ENCODE assay signal across 9 cellular contexts in the genomic region with DNA sequence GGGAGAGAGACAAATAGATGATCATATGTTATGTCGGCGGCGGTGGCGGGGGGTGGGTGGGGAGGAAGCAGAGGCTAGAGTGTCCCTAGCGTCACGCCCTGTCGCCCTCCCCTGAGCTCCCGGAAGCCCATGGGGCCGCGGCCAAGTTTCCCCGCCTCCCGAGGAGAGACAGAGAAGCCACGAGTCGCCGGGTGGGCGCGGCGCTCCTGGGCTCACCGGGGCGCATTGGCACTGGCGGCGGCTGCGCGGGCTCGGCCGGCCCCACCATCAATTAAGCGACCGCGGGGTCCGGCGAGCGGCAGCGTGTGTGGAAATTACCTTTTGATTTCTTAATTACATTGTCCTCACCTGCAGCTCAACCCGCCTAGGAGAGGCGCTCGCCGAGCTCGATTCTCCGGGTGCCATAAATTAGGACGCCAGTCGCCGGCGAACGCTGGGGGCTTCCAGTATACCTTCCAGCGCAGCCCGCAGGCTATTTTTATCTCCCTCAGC.
DNase-seq lines count a peak whose midpoint lies in the region; TF ChIP-seq lines count a peak whose summit lies in the region.
"Had no signal": no experiment of that assay in that cellular context is flagged by ENCODE, and none has a peak within 500 bp of the region (broad histone marks: within the 10 kb centered on the region; RNA-seq: fewer than 3 reads in every experiment).

No MANE protein-coding gene starts in this region.

- peaks cover 7% of the 10 kb centered on the region for H3K9me3 Mint-ChIP-seq in activated T-helper 2 cell treated with anti-CD3 and anti-CD28 coated beads, Interferon-gamma antibody, Interleukin-2, Interleukin-4, amounts not matched to agents 10 μg/mL and 5 μg/mL and 100 μg/mL, durations not matched to agents 14 hours and 24 hours and 36 hours
- no peaks in the 10 kb centered on the region for H3K9me3 Mint-ChIP-seq in progenitor cell of endocrine pancreas (ENCODE audit: low read depth)

- H3K36me3 Mint-ChIP-seq in activated T-helper 2 cell treated with anti-CD3 and anti-CD28 coated beads, Interferon-gamma antibody, Interleukin-2, Interleukin-4, amounts not matched to agents 10 μg/mL and 5 μg/mL and 100 μg/mL, durations not matched to agents 14 hours and 24 hours and 36 hours (ENCODE audit: low read depth): no peaks in the 10 kb centered on the region
- H3K36me3 Mint-ChIP-seq in progenitor cell of endocrine pancreas (ENCODE audit: insufficient read depth): no peaks in the 10 kb centered on the region

- peaks cover 14% of the 10 kb centered on the region for H3K27me3 Mint-ChIP-seq in activated T-helper 2 cell treated with anti-CD3 and anti-CD28 coated beads, Interferon-gamma antibody, Interleukin-2, Interleukin-4, amounts not matched to agents 10 μg/mL and 5 μg/mL and 100 μg/mL, durations not matched to agents 14 hours and 24 hours and 36 hours (ENCODE audit: low read depth)
- peaks cover 88% of the 10 kb centered on the region for H3K27me3 Mint-ChIP-seq in progenitor cell of endocrine pancreas

- H3K27ac Mint-ChIP-seq in activated T-helper 2 cell treated with anti-CD3 and anti-CD28 coated beads, Interferon-gamma antibody, Interleukin-2, Interleukin-4, amounts not matched to agents 10 μg/mL and 5 μg/mL and 100 μg/mL, durations not matched to agents 14 hours and 24 hours and 36 hours: no peak overlapping the region
- H3K27ac Mint-ChIP-seq in progenitor cell of endocrine pancreas: no peak overlapping the region

- intact Hi-C loops in activated T-helper 2 cell treated with anti-CD3 and anti-CD28 coated beads, Interferon-gamma antibody, Interleukin-2, Interleukin-4, amounts not matched to agents 10 μg/mL and 5 μg/mL and 100 μg/mL, durations not matched to agents 14 hours and 24 hours and 36 hours (cut with micrococcal nuclease): no loop called here

- H3K4me3 Mint-ChIP-seq in activated T-helper 2 cell treated with anti-CD3 and anti-CD28 coated beads, Interferon-gamma antibody, Interleukin-2, Interleukin-4, amounts not matched to agents 10 μg/mL and 5 μg/mL and 100 μg/mL, durations not matched to agents 14 hours and 24 hours and 36 hours (ENCODE audit: low read depth): peak overlapping the region; percentile 34
- H3K4me3 Mint-ChIP-seq in progenitor cell of endocrine pancreas (ENCODE audit: low read depth): peak overlapping the region; percentile 53

- peaks cover 3% of the 10 kb centered on the region for H3K4me1 Mint-ChIP-seq in activated T-helper 2 cell treated with anti-CD3 and anti-CD28 coated beads, Interferon-gamma antibody, Interleukin-2, Interleukin-4, amounts not matched to agents 10 μg/mL and 5 μg/mL and 100 μg/mL, durations not matched to agents 14 hours and 24 hours and 36 hours (ENCODE audit: low read depth)
- H3K4me1 Mint-ChIP-seq in progenitor cell of endocrine pancreas (ENCODE audit: low read depth): peaks cover 3% of the 10 kb centered on the region

- TF ChIP-seq CTCF in progenitor cell of endocrine pancreas (IDR thresholded peaks at IDR 0.05; ENCODE audit: unreplicated experiment): no peak

- DNase-seq in NCI-H345 (lab: John Stamatoyannopoulos, UW) (peak; percentile 64), NCI-H345 treated with DMSO at 0.1 percent for 48 hours (lab: John Stamatoyannopoulos, UW; ENCODE audit: unreplicated experiment) (no peak), NCI-H1436 treated with DMSO at 0.1 percent for 48 hours (lab: John Stamatoyannopoulos, UW) (peak; percentile 13), progenitor cell of endocrine pancreas (ENCODE audit: low spot score, unreplicated experiment) (no peak), DMS114 treated with DMSO at 0.1 percent for 48 hours (lab: John Stamatoyannopoulos, UW; ENCODE audit: unreplicated experiment) (no peak), anterior cingulate cortex (lab: John Stamatoyannopoulos, UW) (no peak)
- DNase-seq in activated T-helper 2 cell treated with anti-CD3 and anti-CD28 coated beads, Interferon-gamma antibody, Interleukin-2, Interleukin-4, amounts not matched to agents 10 μg/mL and 5 μg/mL and 100 μg/mL, durations not matched to agents 14 hours and 24 hours and 36 hours (ENCODE audit: low spot score): no peak
- no peak for DNase-seq in effector CD8-positive, alpha-beta T cell (lab: John Stamatoyannopoulos, UW)
- DNase-seq: IMR-90 had no signal

Comparison
In these comparisons a context has a peak if more than half of its experiments do, and no peak if none do; other contexts are left out.
1. DNase-seq: peak in NCI-H345 (single experiment) and NCI-H1436 treated with DMSO at 0.1 percent for 48 hours (single experiment); none in NCI-H345 treated with DMSO at 0.1 percent for 48 hours (single experiment), activated T-helper 2 cell treated with anti-CD3 and anti-CD28 coated beads, Interferon-gamma antibody, Interleukin-2, Interleukin-4, amounts not matched to agents 10 μg/mL and 5 μg/mL and 100 μg/mL, durations not matched to agents 14 hours and 24 hours and 36 hours (single experiment), progenitor cell of endocrine pancreas (single experiment), DMS114 treated with DMSO at 0.1 percent for 48 hours (single experiment), effector CD8-positive, alpha-beta T cell (single experiment) and anterior cingulate cortex (0 of 58).